In genomic region chr13:110712081-110712848, GRCh38 we compare ENCODE assay signal across 8 cellular contexts. TPM values are rescaled to one million over a fixed set of nuclear protein-coding genes. Genes with fewer than 3 reads are reported as not detected.
DNase-seq lines count a peak whose midpoint lies in the region; ATAC-seq, FAIRE-seq and TF ChIP-seq lines count a peak whose summit lies in the region.

No MANE protein-coding gene starts in this region.

- H3K27me3 ChIP-seq in NT2/D1 (ENCODE audit: insufficient read depth, insufficient read length): no peaks in the 10 kb centered on the region

- no peaks in the 10 kb centered on the region for H3K4me1 ChIP-seq in NT2/D1 (ENCODE audit: insufficient read depth, insufficient read length)

- H3K4me3 ChIP-seq in NT2/D1 (ENCODE audit: insufficient read length, low read depth): peak overlapping the region; percentile 96

- no peak for TF ChIP-seq CTCF in endothelial cell (IDR thresholded peaks at IDR 0.05; ENCODE audit: unreplicated experiment)
- no peak for TF ChIP-seq CTCF in mesothelial cell of epicardium (IDR thresholded peaks at IDR 0.05; ENCODE audit: unreplicated experiment)

- FAIRE-seq in HTR-8/SVneo (lab: Jason Lieb, UNC): no peak

- peak overlapping the region; percentile 94 for H3K9ac ChIP-seq in NT2/D1 (ENCODE audit: insufficient read length, low read depth)

- peaks cover 10% of the 10 kb centered on the region for H3K36me3 Mint-ChIP-seq in endothelial cell (ENCODE audit: low read depth, unreplicated experiment)
- H3K36me3 Mint-ChIP-seq in mesothelial cell of epicardium: no peaks in the 10 kb centered on the region

- H3K9me3 Mint-ChIP-seq in endothelial cell (ENCODE audit: unreplicated experiment): no peaks in the 10 kb centered on the region
- H3K9me3 Mint-ChIP-seq in mesothelial cell of epicardium: no peaks in the 10 kb centered on the region

- H3K27ac Mint-ChIP-seq in endothelial cell (ENCODE audit: unreplicated experiment) (peak overlapping the region; percentile 98), mesothelial cell of epicardium (peak overlapping the region; percentile 99)

- H3K4me1 Mint-ChIP-seq in endothelial cell (ENCODE audit: unreplicated experiment): peaks cover 20% of the 10 kb centered on the region
- H3K4me1 Mint-ChIP-seq in mesothelial cell of epicardium: peaks cover 17% of the 10 kb centered on the region

- DNase-seq in COR-L47 (lab: John Stamatoyannopoulos, UW) (peak; percentile 94), HTR-8/SVneo (ENCODE audit: insufficient read length, low spot score) (peak; percentile 67), NT2/D1 (ENCODE audit: low read depth, low spot score) (peak; percentile 82), activated T-cell treated with anti-CD3 and anti-CD28 coated beads for 1 hour (ENCODE audit: low read depth) (peak; percentile 80), endothelial cell (ENCODE audit: low spot score) (peak; percentile 80), mesothelial cell of epicardium (ENCODE audit: low spot score in 2 of 2, unreplicated experiment in 2 of 2) (peak; percentile 71 to 79)
- DNase-seq in stimulated activated CD8-positive, alpha-beta memory T cell treated with anti-CD3 and anti-CD28 coated beads, Interleukin-15, amount 100 ng/mL, for 48 hours (ENCODE audit: low read depth in 2 of 2): peak; percentile 80 to 81

- H3K9me3 ChIP-seq in NT2/D1 (ENCODE audit: insufficient read depth, low read length): no peaks in the 10 kb centered on the region

- peaks cover 17% of the 10 kb centered on the region for H3K27me3 Mint-ChIP-seq in endothelial cell (ENCODE audit: unreplicated experiment)
- H3K27me3 Mint-ChIP-seq in mesothelial cell of epicardium (ENCODE audit: low read depth): no peaks in the 10 kb centered on the region

- H3K36me3 ChIP-seq in NT2/D1 (ENCODE audit: insufficient read depth, insufficient read length, low read length): no peaks in the 10 kb centered on the region

- H3K4me3 Mint-ChIP-seq in endothelial cell (ENCODE audit: unreplicated experiment): peak overlapping the region; percentile 97
- H3K4me3 Mint-ChIP-seq in mesothelial cell of epicardium: peak overlapping the region; percentile 98

- ATAC-seq in GM21360 (IDR thresholded peaks at IDR 0.05; ENCODE audit: unreplicated experiment): peak; percentile 29

RNA-seq across cellular contexts. Expression of gene ING1, which starts 1.2 kb away (rescaled TPM):
- total RNA-seq in endothelial cell (ENCODE audit: unreplicated experiment): 9.9 TPM
- 19.1 to 21.0 TPM (median 19.2 TPM) in 3 replicates for total RNA-seq in mesothelial cell of epicardium

RNA-seq across cellular contexts. Expression of gene CARS2, which starts 6.3 kb away (rescaled TPM):
- 36.0 TPM for total RNA-seq in endothelial cell (ENCODE audit: unreplicated experiment)
- total RNA-seq in mesothelial cell of epicardium: 84.4 to 89.1 TPM (median 87.6 TPM) in 3 replicates

Comparison
In these comparisons a context has a peak if more than half of its experiments do, and no peak if none do; other contexts are left out.
1. Peak in every context shown above with its lines: DNase-seq, ATAC-seq and H3K4me3 ChIP-seq.